ENCODE assay signal across 1 cellular context in the genomic region with DNA sequence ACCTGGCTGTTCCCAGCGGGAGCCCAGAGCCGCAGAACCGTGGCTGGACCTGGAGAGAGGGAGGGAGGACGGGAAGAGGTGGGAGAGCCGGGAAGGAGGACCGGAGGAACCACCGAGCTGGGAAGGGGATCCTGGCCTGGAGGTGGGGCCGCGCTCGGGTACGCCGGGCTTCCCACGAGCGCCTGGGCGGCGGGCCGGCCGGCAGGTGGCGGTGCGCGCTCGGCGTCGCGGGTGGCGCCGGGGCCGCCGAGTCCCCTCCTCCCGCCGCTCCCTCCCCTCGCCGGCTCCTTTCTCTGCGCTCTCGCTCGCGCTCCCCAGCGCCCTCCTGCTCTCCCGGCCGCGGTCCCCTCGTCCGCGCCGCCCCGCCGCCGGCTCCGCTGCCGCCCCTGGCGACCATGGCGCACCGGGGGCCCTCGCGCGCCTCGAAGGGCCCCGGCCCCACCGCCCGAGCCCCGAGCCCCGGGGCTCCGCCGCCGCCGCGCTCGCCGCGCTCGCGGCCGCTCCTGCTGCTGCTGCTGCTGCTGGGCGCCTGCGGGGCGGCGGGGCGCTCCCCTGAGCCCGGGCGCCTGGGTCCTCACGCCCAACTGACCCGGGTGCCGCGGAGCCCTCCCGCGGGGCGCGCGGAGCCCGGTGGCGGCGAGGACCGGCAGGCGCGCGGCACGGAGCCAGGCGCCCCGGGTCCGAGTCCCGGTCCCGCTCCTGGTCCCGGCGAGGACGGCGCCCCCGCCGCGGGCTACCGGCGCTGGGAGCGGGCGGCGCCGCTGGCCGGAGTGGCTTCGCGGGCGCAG.
TF ChIP-seq lines count a peak whose summit lies in the region.

A gene (plus strand): TSS at position 287 of the 788 bp plus-strand sequence.

TF ChIP-seq in HepG2, 621 proteins besides CTCF, POLR2A, EP300 and RAD21 (continued from another document):
- TF ChIP-seq, protein P1, sequence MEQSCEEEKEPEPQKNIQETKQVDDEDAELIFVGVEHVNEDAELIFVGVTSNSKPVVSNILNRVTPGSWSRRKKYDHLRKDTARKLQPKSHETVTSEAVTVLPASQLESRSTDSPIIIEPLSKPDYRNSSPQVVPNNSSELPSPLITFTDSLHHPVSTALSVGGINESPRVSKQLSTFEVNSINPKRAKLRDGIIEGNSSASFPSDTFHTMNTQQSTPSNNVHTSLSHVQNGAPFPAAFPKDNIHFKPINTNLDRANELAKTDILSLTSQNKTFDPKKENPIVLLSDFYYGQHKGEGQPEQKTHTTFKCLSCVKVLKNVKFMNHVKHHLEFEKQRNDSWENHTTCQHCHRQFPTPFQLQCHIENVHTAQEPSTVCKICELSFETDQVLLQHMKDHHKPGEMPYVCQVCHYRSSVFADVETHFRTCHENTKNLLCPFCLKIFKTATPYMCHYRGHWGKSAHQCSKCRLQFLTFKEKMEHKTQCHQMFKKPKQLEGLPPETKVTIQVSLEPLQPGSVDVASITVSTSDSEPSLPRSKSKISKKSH (CRISPR knock-in tag; IDR thresholded peaks at IDR 0.05; ENCODE audit: borderline replicate concordance), result no peak
- TF ChIP-seq, protein P2, sequence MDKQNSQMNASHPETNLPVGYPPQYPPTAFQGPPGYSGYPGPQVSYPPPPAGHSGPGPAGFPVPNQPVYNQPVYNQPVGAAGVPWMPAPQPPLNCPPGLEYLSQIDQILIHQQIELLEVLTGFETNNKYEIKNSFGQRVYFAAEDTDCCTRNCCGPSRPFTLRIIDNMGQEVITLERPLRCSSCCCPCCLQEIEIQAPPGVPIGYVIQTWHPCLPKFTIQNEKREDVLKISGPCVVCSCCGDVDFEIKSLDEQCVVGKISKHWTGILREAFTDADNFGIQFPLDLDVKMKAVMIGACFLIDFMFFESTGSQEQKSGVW (CRISPR knock-in tag; IDR thresholded peaks at IDR 0.05; ENCODE audit: borderline replicate concordance), result no peak
- TF ChIP-seq ATAD3A (CRISPR knock-in tag; IDR thresholded peaks at IDR 0.05), result no peak
- TF ChIP-seq FOSL1 (CRISPR knock-in tag; IDR thresholded peaks at IDR 0.05; ENCODE audit: borderline replicate concordance), result no peak
- peak; percentile 64 for TF ChIP-seq STAG1 (CRISPR knock-in tag; IDR thresholded peaks at IDR 0.05)
- TF ChIP-seq, protein P3, sequence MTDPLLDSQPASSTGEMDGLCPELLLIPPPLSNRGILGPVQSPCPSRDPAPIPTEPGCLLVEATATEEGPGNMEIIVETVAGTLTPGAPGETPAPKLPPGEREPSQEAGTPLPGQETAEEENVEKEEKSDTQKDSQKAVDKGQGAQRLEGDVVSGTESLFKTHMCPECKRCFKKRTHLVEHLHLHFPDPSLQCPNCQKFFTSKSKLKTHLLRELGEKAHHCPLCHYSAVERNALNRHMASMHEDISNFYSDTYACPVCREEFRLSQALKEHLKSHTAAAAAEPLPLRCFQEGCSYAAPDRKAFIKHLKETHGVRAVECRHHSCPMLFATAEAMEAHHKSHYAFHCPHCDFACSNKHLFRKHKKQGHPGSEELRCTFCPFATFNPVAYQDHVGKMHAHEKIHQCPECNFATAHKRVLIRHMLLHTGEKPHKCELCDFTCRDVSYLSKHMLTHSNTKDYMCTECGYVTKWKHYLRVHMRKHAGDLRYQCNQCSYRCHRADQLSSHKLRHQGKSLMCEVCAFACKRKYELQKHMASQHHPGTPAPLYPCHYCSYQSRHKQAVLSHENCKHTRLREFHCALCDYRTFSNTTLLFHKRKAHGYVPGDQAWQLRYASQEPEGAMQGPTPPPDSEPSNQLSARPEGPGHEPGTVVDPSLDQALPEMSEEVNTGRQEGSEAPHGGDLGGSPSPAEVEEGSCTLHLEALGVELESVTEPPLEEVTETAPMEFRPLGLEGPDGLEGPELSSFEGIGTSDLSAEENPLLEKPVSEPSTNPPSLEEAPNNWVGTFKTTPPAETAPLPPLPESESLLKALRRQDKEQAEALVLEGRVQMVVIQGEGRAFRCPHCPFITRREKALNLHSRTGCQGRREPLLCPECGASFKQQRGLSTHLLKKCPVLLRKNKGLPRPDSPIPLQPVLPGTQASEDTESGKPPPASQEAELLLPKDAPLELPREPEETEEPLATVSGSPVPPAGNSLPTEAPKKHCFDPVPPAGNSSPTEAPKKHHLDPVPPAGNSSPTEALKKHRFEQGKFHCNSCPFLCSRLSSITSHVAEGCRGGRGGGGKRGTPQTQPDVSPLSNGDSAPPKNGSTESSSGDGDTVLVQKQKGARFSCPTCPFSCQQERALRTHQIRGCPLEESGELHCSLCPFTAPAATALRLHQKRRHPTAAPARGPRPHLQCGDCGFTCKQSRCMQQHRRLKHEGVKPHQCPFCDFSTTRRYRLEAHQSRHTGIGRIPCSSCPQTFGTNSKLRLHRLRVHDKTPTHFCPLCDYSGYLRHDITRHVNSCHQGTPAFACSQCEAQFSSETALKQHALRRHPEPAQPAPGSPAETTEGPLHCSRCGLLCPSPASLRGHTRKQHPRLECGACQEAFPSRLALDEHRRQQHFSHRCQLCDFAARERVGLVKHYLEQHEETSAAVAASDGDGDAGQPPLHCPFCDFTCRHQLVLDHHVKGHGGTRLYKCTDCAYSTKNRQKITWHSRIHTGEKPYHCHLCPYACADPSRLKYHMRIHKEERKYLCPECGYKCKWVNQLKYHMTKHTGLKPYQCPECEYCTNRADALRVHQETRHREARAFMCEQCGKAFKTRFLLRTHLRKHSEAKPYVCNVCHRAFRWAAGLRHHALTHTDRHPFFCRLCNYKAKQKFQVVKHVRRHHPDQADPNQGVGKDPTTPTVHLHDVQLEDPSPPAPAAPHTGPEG (CRISPR knock-in tag; IDR thresholded peaks at IDR 0.05), result no peak
- TF ChIP-seq, protein P4, sequence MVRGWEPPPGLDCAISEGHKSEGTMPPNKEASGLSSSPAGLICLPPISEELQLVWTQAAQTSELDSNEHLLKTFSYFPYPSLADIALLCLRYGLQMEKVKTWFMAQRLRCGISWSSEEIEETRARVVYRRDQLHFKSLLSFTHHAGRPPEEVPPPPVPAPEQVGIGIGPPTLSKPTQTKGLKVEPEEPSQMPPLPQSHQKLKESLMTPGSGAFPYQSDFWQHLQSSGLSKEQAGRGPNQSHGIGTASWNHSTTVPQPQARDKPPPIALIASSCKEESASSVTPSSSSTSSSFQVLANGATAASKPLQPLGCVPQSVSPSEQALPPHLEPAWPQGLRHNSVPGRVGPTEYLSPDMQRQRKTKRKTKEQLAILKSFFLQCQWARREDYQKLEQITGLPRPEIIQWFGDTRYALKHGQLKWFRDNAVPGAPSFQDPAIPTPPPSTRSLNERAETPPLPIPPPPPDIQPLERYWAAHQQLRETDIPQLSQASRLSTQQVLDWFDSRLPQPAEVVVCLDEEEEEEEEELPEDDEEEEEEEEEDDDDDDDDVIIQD (CRISPR knock-in tag; IDR thresholded peaks at IDR 0.05; ENCODE audit: low read depth), result no peak
- TF ChIP-seq, protein P5, sequence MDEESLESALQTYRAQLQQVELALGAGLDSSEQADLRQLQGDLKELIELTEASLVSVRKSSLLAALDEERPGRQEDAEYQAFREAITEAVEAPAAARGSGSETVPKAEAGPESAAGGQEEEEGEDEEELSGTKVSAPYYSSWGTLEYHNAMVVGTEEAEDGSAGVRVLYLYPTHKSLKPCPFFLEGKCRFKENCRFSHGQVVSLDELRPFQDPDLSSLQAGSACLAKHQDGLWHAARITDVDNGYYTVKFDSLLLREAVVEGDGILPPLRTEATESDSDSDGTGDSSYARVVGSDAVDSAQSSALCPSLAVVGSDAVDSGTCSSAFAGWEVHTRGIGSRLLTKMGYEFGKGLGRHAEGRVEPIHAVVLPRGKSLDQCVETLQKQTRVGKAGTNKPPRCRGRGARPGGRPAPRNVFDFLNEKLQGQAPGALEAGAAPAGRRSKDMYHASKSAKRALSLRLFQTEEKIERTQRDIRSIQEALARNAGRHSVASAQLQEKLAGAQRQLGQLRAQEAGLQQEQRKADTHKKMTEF (CRISPR knock-in tag; IDR thresholded peaks at IDR 0.05), result no peak
- TF ChIP-seq, protein P6, sequence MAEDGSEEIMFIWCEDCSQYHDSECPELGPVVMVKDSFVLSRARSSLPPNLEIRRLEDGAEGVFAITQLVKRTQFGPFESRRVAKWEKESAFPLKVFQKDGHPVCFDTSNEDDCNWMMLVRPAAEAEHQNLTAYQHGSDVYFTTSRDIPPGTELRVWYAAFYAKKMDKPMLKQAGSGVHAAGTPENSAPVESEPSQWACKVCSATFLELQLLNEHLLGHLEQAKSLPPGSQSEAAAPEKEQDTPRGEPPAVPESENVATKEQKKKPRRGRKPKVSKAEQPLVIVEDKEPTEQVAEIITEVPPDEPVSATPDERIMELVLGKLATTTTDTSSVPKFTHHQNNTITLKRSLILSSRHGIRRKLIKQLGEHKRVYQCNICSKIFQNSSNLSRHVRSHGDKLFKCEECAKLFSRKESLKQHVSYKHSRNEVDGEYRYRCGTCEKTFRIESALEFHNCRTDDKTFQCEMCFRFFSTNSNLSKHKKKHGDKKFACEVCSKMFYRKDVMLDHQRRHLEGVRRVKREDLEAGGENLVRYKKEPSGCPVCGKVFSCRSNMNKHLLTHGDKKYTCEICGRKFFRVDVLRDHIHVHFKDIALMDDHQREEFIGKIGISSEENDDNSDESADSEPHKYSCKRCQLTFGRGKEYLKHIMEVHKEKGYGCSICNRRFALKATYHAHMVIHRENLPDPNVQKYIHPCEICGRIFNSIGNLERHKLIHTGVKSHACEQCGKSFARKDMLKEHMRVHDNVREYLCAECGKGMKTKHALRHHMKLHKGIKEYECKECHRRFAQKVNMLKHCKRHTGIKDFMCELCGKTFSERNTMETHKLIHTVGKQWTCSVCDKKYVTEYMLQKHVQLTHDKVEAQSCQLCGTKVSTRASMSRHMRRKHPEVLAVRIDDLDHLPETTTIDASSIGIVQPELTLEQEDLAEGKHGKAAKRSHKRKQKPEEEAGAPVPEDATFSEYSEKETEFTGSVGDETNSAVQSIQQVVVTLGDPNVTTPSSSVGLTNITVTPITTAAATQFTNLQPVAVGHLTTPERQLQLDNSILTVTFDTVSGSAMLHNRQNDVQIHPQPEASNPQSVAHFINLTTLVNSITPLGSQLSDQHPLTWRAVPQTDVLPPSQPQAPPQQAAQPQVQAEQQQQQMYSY (CRISPR knock-in tag; IDR thresholded peaks at IDR 0.05), result no peak
- TF ChIP-seq ZNF224 (CRISPR knock-in tag; IDR thresholded peaks at IDR 0.05), result no peak
- no peak for TF ChIP-seq KDM2A (CRISPR knock-in tag; IDR thresholded peaks at IDR 0.05; ENCODE audit: borderline replicate concordance, low read depth)
- no peak for TF ChIP-seq ZNF547 (CRISPR knock-in tag; IDR thresholded peaks at IDR 0.05)
- TF ChIP-seq YY1 (IDR thresholded peaks at IDR 0.05; ENCODE audit: insufficient read depth, insufficient replicate concordance, low read depth, low read length), result peak; percentile 20
- TF ChIP-seq SIN3B (IDR thresholded peaks at IDR 0.05; ENCODE audit: low read length), result no peak
- TF ChIP-seq ZSCAN29 (CRISPR knock-in tag; conservative IDR thresholded peaks at IDR 0.05), result no peak
- no peak for TF ChIP-seq TOE1 (CRISPR knock-in tag; IDR thresholded peaks at IDR 0.05)
- no peak for TF ChIP-seq MAZ (IDR thresholded peaks at IDR 0.05; ENCODE audit: borderline replicate concordance, low read depth, low read length)
- 0 out of 2 replicates have a peak, but pooled peaks have one; percentile 41 for TF ChIP-seq MAZ (CRISPR knock-in tag; IDR thresholded peaks at IDR 0.05; ENCODE audit: low read depth)
- no peak for TF ChIP-seq GABPA (IDR thresholded peaks at IDR 0.05; ENCODE audit: low read depth, low read length)
- no peak for TF ChIP-seq GABPA (CRISPR knock-in tag; IDR thresholded peaks at IDR 0.05; ENCODE audit: low read depth)
- TF ChIP-seq, protein P7, sequence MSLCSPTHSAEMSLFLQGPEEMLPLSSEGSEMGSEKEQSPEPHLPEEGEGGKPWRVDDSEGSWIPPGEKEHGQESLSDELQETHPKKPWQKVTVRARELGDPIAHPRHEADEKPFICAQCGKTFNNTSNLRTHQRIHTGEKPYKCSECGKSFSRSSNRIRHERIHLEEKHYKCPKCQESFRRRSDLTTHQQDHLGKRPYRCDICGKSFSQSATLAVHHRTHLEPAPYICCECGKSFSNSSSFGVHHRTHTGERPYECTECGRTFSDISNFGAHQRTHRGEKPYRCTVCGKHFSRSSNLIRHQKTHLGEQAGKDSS (CRISPR knock-in tag; IDR thresholded peaks at IDR 0.05; ENCODE audit: borderline replicate concordance, low read depth), result no peak
- TF ChIP-seq MBD4 (IDR thresholded peaks at IDR 0.05; ENCODE audit: borderline replicate concordance, low read length), result no peak
- TF ChIP-seq, protein P8, sequence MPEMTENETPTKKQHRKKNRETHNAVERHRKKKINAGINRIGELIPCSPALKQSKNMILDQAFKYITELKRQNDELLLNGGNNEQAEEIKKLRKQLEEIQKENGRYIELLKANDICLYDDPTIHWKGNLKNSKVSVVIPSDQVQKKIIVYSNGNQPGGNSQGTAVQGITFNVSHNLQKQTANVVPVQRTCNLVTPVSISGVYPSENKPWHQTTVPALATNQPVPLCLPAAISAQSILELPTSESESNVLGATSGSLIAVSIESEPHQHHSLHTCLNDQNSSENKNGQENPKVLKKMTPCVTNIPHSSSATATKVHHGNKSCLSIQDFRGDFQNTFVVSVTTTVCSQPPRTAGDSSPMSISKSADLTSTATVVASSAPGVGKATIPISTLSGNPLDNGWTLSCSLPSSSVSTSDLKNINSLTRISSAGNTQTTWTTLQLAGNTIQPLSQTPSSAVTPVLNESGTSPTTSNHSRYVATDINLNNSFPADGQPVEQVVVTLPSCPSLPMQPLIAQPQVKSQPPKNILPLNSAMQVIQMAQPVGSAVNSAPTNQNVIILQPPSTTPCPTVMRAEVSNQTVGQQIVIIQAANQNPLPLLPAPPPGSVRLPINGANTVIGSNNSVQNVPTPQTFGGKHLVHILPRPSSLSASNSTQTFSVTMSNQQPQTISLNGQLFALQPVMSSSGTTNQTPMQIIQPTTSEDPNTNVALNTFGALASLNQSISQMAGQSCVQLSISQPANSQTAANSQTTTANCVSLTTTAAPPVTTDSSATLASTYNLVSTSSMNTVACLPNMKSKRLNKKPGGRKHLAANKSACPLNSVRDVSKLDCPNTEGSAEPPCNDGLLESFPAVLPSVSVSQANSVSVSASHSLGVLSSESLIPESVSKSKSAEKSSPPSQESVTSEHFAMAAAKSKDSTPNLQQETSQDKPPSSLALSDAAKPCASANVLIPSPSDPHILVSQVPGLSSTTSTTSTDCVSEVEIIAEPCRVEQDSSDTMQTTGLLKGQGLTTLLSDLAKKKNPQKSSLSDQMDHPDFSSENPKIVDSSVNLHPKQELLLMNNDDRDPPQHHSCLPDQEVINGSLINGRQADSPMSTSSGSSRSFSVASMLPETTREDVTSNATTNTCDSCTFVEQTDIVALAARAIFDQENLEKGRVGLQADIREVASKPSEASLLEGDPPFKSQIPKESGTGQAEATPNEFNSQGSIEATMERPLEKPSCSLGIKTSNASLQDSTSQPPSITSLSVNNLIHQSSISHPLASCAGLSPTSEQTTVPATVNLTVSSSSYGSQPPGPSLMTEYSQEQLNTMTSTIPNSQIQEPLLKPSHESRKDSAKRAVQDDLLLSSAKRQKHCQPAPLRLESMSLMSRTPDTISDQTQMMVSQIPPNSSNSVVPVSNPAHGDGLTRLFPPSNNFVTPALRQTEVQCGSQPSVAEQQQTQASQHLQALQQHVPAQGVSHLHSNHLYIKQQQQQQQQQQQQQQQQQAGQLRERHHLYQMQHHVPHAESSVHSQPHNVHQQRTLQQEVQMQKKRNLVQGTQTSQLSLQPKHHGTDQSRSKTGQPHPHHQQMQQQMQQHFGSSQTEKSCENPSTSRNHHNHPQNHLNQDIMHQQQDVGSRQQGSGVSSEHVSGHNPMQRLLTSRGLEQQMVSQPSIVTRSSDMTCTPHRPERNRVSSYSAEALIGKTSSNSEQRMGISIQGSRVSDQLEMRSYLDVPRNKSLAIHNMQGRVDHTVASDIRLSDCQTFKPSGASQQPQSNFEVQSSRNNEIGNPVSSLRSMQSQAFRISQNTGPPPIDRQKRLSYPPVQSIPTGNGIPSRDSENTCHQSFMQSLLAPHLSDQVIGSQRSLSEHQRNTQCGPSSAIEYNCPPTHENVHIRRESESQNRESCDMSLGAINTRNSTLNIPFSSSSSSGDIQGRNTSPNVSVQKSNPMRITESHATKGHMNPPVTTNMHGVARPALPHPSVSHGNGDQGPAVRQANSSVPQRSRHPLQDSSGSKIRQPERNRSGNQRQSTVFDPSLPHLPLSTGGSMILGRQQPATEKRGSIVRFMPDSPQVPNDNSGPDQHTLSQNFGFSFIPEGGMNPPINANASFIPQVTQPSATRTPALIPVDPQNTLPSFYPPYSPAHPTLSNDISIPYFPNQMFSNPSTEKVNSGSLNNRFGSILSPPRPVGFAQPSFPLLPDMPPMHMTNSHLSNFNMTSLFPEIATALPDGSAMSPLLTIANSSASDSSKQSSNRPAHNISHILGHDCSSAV (CRISPR knock-in tag; IDR thresholded peaks at IDR 0.05; ENCODE audit: borderline replicate concordance), result no peak
